ENCODE assay signal across 22 cellular contexts in genomic region chr17:75493476-75494129, GRCh38. TPM values are rescaled to one million over a fixed set of nuclear protein-coding genes. Genes with fewer than 3 reads are reported as not detected.
"Had no signal": no experiment of that assay in that cellular context is flagged by ENCODE, and none has a peak within 500 bp of the region (broad histone marks: within the 10 kb centered on the region; RNA-seq: fewer than 3 reads in every experiment).

No MANE protein-coding gene starts in this region.

- H3K27ac ChIP-seq: KMS-11 had no signal

- H3K9ac ChIP-seq: KMS-11, SK-N-SH had no signal

- DNase-seq: Kasumi-1, MM.1S, NCI-H1092 treated with DMSO at 0.1 percent for 48 hours, NCI-H1436, NCI-H187, NCI-H2029, NCI-H2081 treated with DMSO at 0.1 percent for 48 hours, NCI-H2171, NCI-H226, NCI-H446, NCI-H510A, NCI-H524 treated with DMSO at 0.1 percent for 48 hours, NCI-H774, Right ventricle myocardium superior, RPMI8226, SIG-M5, SK-N-SH, SW 1271 had no signal

- ATAC-seq: K562 had no signal

- H3K4me3 ChIP-seq: K562 had no signal

- H3K4me2 ChIP-seq: KMS-11, SK-N-SH had no signal

- H3K9me3 ChIP-seq: SK-N-SH had no signal

- FAIRE-seq: K562, RCC 7860 had no signal

RNA-seq across cellular contexts. Expression of gene CASKIN2, which starts 21.7 kb away (rescaled TPM):
- polyA plus RNA-seq: IgD-negative memory B cell had no signal
